ENCODE assay signal across 13 cellular contexts in genomic region chr9:117720066-117720465, GRCh38. TPM values are rescaled to one million over a fixed set of nuclear protein-coding genes. Genes with fewer than 3 reads are reported as not detected.
"Had no signal": no experiment of that assay in that cellular context is flagged by ENCODE, and none has a peak within 500 bp of the region (broad histone marks: within the 10 kb centered on the region; RNA-seq: fewer than 3 reads in every experiment).

No MANE protein-coding gene starts in this region.

- H3K4me3 ChIP-seq: left lung, testis had no signal

- H3K27me3 ChIP-seq: left lung, testis had no signal

- ATAC-seq: activated CD4-positive, CD25-positive, alpha-beta regulatory T cell treated with anti-CD3 and anti-CD28 coated beads, Interleukin-2, amount 50 U/mL, for 24 hours; activated CD8-positive, alpha-beta memory T cell treated with anti-CD3 and anti-CD28 coated beads, Interleukin-2, amount 10 ng/mL, durations not matched to agents 7 days and 5 days; activated naive CD4-positive, alpha-beta T cell treated with anti-CD3 and anti-CD28 coated beads, Interleukin-2, amount 50 U/mL, for 72 hours; left lung; stimulated activated naive CD8-positive, alpha-beta T cell treated with anti-CD3 and anti-CD28 coated beads, Interleukin-15, Interleukin-2, amounts not matched to agents 100 U/mL and 50 U/mL, for 24 hours had no signal

- H3K27ac ChIP-seq: left lung, testis had no signal

- H3K4me1 ChIP-seq: testis had no signal

- DNase-seq: activated CD8-positive, alpha-beta memory T cell treated with anti-CD3 and anti-CD28 coated beads, Interleukin-2, amount 10 ng/mL, durations not matched to agents 7 days and 5 days; activated effector memory CD4-positive, alpha-beta T cell treated with Interleukin-2 at 50 U/mL for 16 hours; activated T-cell treated with anti-CD3 and anti-CD28 coated beads, Interleukin-2, amount 50 U/mL, for 24 hours; endodermal cell; erythroblast; left lung; stimulated activated CD4-positive, alpha-beta T cell treated with anti-CD3 and anti-CD28 coated beads, Interleukin-4, amount 100 ng/mL, for 1 hour; stimulated activated CD8-positive, alpha-beta memory T cell treated with anti-CD3 and anti-CD28 coated beads, Interleukin-4, amount 100 ng/mL, for 48 hours; stimulated activated naive CD8-positive, alpha-beta T cell treated with anti-CD3 and anti-CD28 coated beads, Interleukin-15, Interleukin-2, amounts not matched to agents 100 U/mL and 50 U/mL, for 24 hours; SW 1271; testis had no signal

- H3K9me3 ChIP-seq: left lung, testis had no signal

RNA-seq across cellular contexts. Expression of gene TLR4, which starts 15.9 kb away (rescaled TPM):
- total RNA-seq: activated CD8-positive, alpha-beta memory T cell treated with anti-CD3 and anti-CD28 coated beads, Interleukin-2, amount 10 ng/mL, durations not matched to agents 7 days and 5 days; activated naive CD4-positive, alpha-beta T cell treated with anti-CD3 and anti-CD28 coated beads, Interleukin-2, amount 50 U/mL, for 72 hours had no signal
